14 cellular contexts compared by ENCODE assay signal in the genomic region with DNA sequence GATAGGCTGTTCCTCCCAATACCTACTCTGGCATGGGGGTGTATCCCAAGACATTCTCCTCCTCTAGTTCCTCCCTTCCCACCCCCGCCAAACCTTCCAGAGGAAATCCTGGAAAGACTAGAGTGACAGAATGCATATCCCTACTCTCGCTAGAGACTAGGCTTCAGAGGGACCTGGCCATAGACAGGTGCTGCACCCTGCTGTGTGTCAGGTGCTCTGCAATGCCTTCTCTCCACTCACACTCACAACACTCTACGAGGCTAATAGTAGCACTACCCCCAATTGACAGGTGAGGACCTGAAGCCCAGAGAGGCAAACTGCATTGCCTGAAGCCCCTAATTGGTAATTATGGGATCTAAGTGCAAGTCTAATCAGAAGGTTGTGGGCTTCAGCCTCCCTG. TPM values are rescaled to one million over a fixed set of nuclear protein-coding genes. Genes with fewer than 3 reads are reported as not detected.
DNase-seq lines count a peak whose midpoint lies in the region; ATAC-seq and TF ChIP-seq lines count a peak whose summit lies in the region.
"Had no signal": no experiment of that assay in that cellular context is flagged by ENCODE, and none has a peak within 500 bp of the region (broad histone marks: within the 10 kb centered on the region; RNA-seq: fewer than 3 reads in every experiment).

No MANE protein-coding gene starts in this region.

- H3K27ac ChIP-seq in right cardiac atrium (ENCODE audit: low read length) (no peak overlapping the region), esophagus squamous epithelium (no peak overlapping the region), upper lobe of right lung (no peak overlapping the region), A673 (ENCODE audit: low read depth, low read length, poor library complexity, severe bottlenecking) (no peak overlapping the region)

- no peaks in the 10 kb centered on the region for H3K4me1 Mint-ChIP-seq in activated CD8-positive, alpha-beta T cell treated with anti-CD3 and anti-CD28 coated beads for 36 hours (ENCODE audit: low read depth)
- H3K4me1 Mint-ChIP-seq: activated CD4-positive, alpha-beta memory T cell treated with anti-CD3 and anti-CD28 coated beads, Interleukin-2, amount 10 ng/mL, durations not matched to agents 7 days and 5 days had no signal

- no peak overlapping the region for H3K4me3 Mint-ChIP-seq in activated CD8-positive, alpha-beta T cell treated with anti-CD3 and anti-CD28 coated beads for 36 hours
- H3K4me3 Mint-ChIP-seq: activated CD4-positive, alpha-beta memory T cell treated with anti-CD3 and anti-CD28 coated beads, Interleukin-2, amount 10 ng/mL, durations not matched to agents 7 days and 5 days had no signal

- DNase-seq in cardiac septum (ENCODE audit: low spot score) (peak; percentile 38), right cardiac atrium (no peak), NCI-H82 (lab: John Stamatoyannopoulos, UW) (peak; percentile 83), esophagus squamous epithelium (lab: John Stamatoyannopoulos, UW) (no peak), upper lobe of right lung (no peak), cerebellar cortex (ENCODE audit: low spot score) (no peak), A673 (ENCODE audit: low spot score) (no peak)
- DNase-seq in activated CD8-positive, alpha-beta T cell treated with anti-CD3 and anti-CD28 coated beads for 36 hours, result no peak
- DNase-seq: activated CD4-positive, alpha-beta memory T cell treated with anti-CD3 and anti-CD28 coated beads, Interleukin-2, amount 10 ng/mL, durations not matched to agents 7 days and 5 days; AML-193; GOT3; NCI-H345; SW 1271 had no signal

- peaks cover under 1% of the 10 kb centered on the region for H3K9me3 Mint-ChIP-seq in activated CD8-positive, alpha-beta T cell treated with anti-CD3 and anti-CD28 coated beads for 36 hours
- H3K9me3 Mint-ChIP-seq: activated CD4-positive, alpha-beta memory T cell treated with anti-CD3 and anti-CD28 coated beads, Interleukin-2, amount 10 ng/mL, durations not matched to agents 7 days and 5 days had no signal

- 35% methylated on average over 3 of the region's 3 CpGs for WGBS in right cardiac atrium
- 28 to 43% methylated on average over 1 to 2 of the region's 3 CpGs for WGBS in esophagus squamous epithelium, 2 donors

- intact Hi-C loops in cardiac septum (cut with DNase I) (loop anchor here (10.0 kb wide), 1 partner anchor 85 kb away; no protein-coding TSS in a partner anchor), right cardiac atrium (cut with DNase I) (no loop called here), esophagus squamous epithelium (cut with DNase I) (no loop called here), upper lobe of right lung (cut with DNase I) (no loop called here), A673 (cut with micrococcal nuclease; ENCODE audit: unreplicated experiment) (no loop called here)
- intact Hi-C loops in activated CD8-positive, alpha-beta T cell treated with anti-CD3 and anti-CD28 coated beads for 36 hours (cut with micrococcal nuclease), result no loop called here

- H3K4me1 ChIP-seq in right cardiac atrium (ENCODE audit: control insufficient read depth, insufficient read depth, low read length) (no peaks in the 10 kb centered on the region), esophagus squamous epithelium (no peaks in the 10 kb centered on the region), upper lobe of right lung (no peaks in the 10 kb centered on the region), A673 (ENCODE audit: insufficient read depth, low read length, poor library complexity, severe bottlenecking) (no peaks in the 10 kb centered on the region)

- H3K27me3 ChIP-seq in right cardiac atrium (ENCODE audit: control insufficient read depth, insufficient read depth) (no peaks in the 10 kb centered on the region), esophagus squamous epithelium (peaks cover 0 to 29% (median 0%) of the 10 kb centered on the region in 4 donors), upper lobe of right lung (no peaks in the 10 kb centered on the region), A673 (replicated peaks; ENCODE audit: insufficient read depth, low read depth, low read length, poor library complexity) (peaks cover 30% of the 10 kb centered on the region)

- no peak for TF ChIP-seq POLR2A in esophagus squamous epithelium (IDR thresholded peaks at IDR 0.05)

- no peaks in the 10 kb centered on the region for H3K27me3 Mint-ChIP-seq in activated CD8-positive, alpha-beta T cell treated with anti-CD3 and anti-CD28 coated beads for 36 hours
- H3K27me3 Mint-ChIP-seq: activated CD4-positive, alpha-beta memory T cell treated with anti-CD3 and anti-CD28 coated beads, Interleukin-2, amount 10 ng/mL, durations not matched to agents 7 days and 5 days had no signal

- H3K27ac Mint-ChIP-seq in activated CD8-positive, alpha-beta T cell treated with anti-CD3 and anti-CD28 coated beads for 36 hours, result no peak overlapping the region
- H3K27ac Mint-ChIP-seq: activated CD4-positive, alpha-beta memory T cell treated with anti-CD3 and anti-CD28 coated beads, Interleukin-2, amount 10 ng/mL, durations not matched to agents 7 days and 5 days had no signal

- H3K36me3 ChIP-seq in esophagus squamous epithelium (no peaks in the 10 kb centered on the region), upper lobe of right lung (no peaks in the 10 kb centered on the region), A673 (ENCODE audit: insufficient read depth, low read length, poor library complexity, severe bottlenecking) (no peaks in the 10 kb centered on the region)

- ATAC-seq in right cardiac atrium (no peak), upper lobe of right lung (peak; percentile 21)
- ATAC-seq in activated CD8-positive, alpha-beta T cell treated with anti-CD3 and anti-CD28 coated beads for 36 hours, result no peak

- peaks cover under 1% of the 10 kb centered on the region for H3K36me3 Mint-ChIP-seq in activated CD8-positive, alpha-beta T cell treated with anti-CD3 and anti-CD28 coated beads for 36 hours (ENCODE audit: low read depth)

- BruUV-seq in A673 (replicated peaks; lab: Mats Ljungman, UMichigan), result no TSS peak

- POLR2A ChIA-PET in activated CD8-positive, alpha-beta T cell treated with anti-CD3 and anti-CD28 coated beads for 36 hours (lab: Charles Lee), result no interaction called here
- POLR2A ChIA-PET in A673 (lab: Charles Lee; ENCODE audit: low non-redundant PET), result no interaction called here

- TF ChIP-seq CTCF in esophagus squamous epithelium (IDR thresholded peaks at IDR 0.05), result peak in 4 of 6 experiments; percentile 26 to 67 (median 40)
- TF ChIP-seq CTCF in upper lobe of right lung (IDR thresholded peaks at IDR 0.05), result no peak
- TF ChIP-seq CTCF in activated CD8-positive, alpha-beta T cell treated with anti-CD3 and anti-CD28 coated beads for 36 hours (IDR thresholded peaks at IDR 0.05), result no peak
- TF ChIP-seq CTCF in A673 (conservative IDR thresholded peaks at IDR 0.05; ENCODE audit: low read depth, low read length), result no peak

- H3K4me3 ChIP-seq in right cardiac atrium (ENCODE audit: low read length), result no peak overlapping the region
- H3K4me3 ChIP-seq in esophagus squamous epithelium, result no peak overlapping the region
- no peak overlapping the region for H3K4me3 ChIP-seq in upper lobe of right lung
- no peak overlapping the region for H3K4me3 ChIP-seq in A673 (ENCODE audit: low read depth, low read length, poor library complexity, severe bottlenecking)

- H3K9me3 ChIP-seq in right cardiac atrium (ENCODE audit: control insufficient read depth, low read length) (no peaks in the 10 kb centered on the region), esophagus squamous epithelium (peaks cover 0 to 6% (median 2%) of the 10 kb centered on the region in 3 donors), upper lobe of right lung (peaks cover 7% of the 10 kb centered on the region), A673 (ENCODE audit: low read depth, low read length, poor library complexity, severe bottlenecking) (peaks cover under 1% of the 10 kb centered on the region)

- CTCF ChIA-PET in activated CD8-positive, alpha-beta T cell treated with anti-CD3 and anti-CD28 coated beads for 36 hours (lab: Charles Lee), result interaction anchor here (1.6 kb wide), 1 partner anchor 46 kb away, joined by 3 read pairs; a partner anchor contains a TSS
- CTCF ChIA-PET in A673 (lab: Charles Lee), result no interaction called here

RNA-seq across cellular contexts. Expression of a gene that starts 46.2 kb away (rescaled TPM):
- total RNA-seq in cardiac septum (0.46 TPM), right cardiac atrium (under 1 TPM in 1 of 4 donors, not detected in 3; 0.51 TPM), esophagus squamous epithelium (not detected), upper lobe of right lung (not detected), A673 (2021) (not detected in 2 replicates)
- 0.34 TPM for polyA plus RNA-seq in right cardiac atrium
- total RNA-seq in activated CD8-positive, alpha-beta T cell treated with anti-CD3 and anti-CD28 coated beads for 36 hours, result not detected
- total RNA-seq: activated CD4-positive, alpha-beta memory T cell treated with anti-CD3 and anti-CD28 coated beads, Interleukin-2, amount 10 ng/mL, durations not matched to agents 7 days and 5 days; activated naive CD4-positive, alpha-beta T cell treated with anti-CD3 and anti-CD28 coated beads, Interleukin-2, amount 50 U/mL, for 72 hours had no signal

Comparison
In these comparisons a context has a peak if more than half of its experiments do, and no peak if none do; other contexts are left out.
1. DNase-seq: peak in cardiac septum (single experiment) and NCI-H82 (single experiment); none in right cardiac atrium (0 of 3), esophagus squamous epithelium (single experiment), upper lobe of right lung (single experiment), activated CD8-positive, alpha-beta T cell treated with anti-CD3 and anti-CD28 coated beads for 36 hours (single experiment), cerebellar cortex (single experiment) and A673 (single experiment).
2. CTCF ChIP-seq: peak in esophagus squamous epithelium (4 of 6); none in upper lobe of right lung (single experiment), activated CD8-positive, alpha-beta T cell treated with anti-CD3 and anti-CD28 coated beads for 36 hours (single experiment) and A673 (single experiment).